8 cellular contexts compared by ENCODE assay signal in genomic region chr4:8439914-8440490, GRCh38. TPM values are rescaled to one million over a fixed set of nuclear protein-coding genes. Genes with fewer than 3 reads are reported as not detected.
DNase-seq lines count a peak whose midpoint lies in the region; ATAC-seq and TF ChIP-seq lines count a peak whose summit lies in the region.

No MANE protein-coding gene starts in this region.

- H3K36me3 Mint-ChIP-seq in activated CD8-positive, alpha-beta memory T cell treated with anti-CD3 and anti-CD28 coated beads, Interleukin-2, amount 10 ng/mL, durations not matched to agents 7 days and 5 days: peaks cover 2% of the 10 kb centered on the region

- peak overlapping the region; percentile 61 for H3K4me2 ChIP-seq in OCI-LY1 (ENCODE audit: low read length)

- no peaks in the 10 kb centered on the region for H3K36me3 ChIP-seq in OCI-LY1 (ENCODE audit: insufficient read depth, low read length)
- H3K36me3 ChIP-seq in lower lobe of right lung: peaks cover 4% of the 10 kb centered on the region
- H3K36me3 ChIP-seq in upper lobe of left lung: peaks cover 0 to 5% (median 0%) of the 10 kb centered on the region in 4 donors

- whole genome bisulfite sequencing in upper lobe of left lung, 2 donors: 2 to 25% methylated on average over 12 of the region's 12 CpGs

- H3K4me3 Mint-ChIP-seq in activated CD8-positive, alpha-beta memory T cell treated with anti-CD3 and anti-CD28 coated beads, Interleukin-2, amount 10 ng/mL, durations not matched to agents 7 days and 5 days: peak overlapping the region; percentile 98

- no peaks in the 10 kb centered on the region for H4K20me1 ChIP-seq in OCI-LY1 (ENCODE audit: insufficient read depth, low read length)

- H3K4me1 ChIP-seq in OCI-LY1 (ENCODE audit: insufficient read depth, low read length, severe bottlenecking) (peaks cover 50% of the 10 kb centered on the region), lower lobe of right lung (peaks cover 74% of the 10 kb centered on the region), upper lobe of left lung (peaks cover 31 to 77% (median 52%) of the 10 kb centered on the region in 4 donors)

- H3F3A ChIP-seq in OCI-LY1 (ENCODE audit: insufficient read depth, low read length): no peaks in the 10 kb centered on the region

- peaks cover 74% of the 10 kb centered on the region for H3K4me1 Mint-ChIP-seq in activated CD8-positive, alpha-beta memory T cell treated with anti-CD3 and anti-CD28 coated beads, Interleukin-2, amount 10 ng/mL, durations not matched to agents 7 days and 5 days

- intact Hi-C loops in lower lobe of right lung (cut with DNase I): no loop called here

- peak; percentile 55 for DNase-seq in activated CD8-positive, alpha-beta memory T cell treated with anti-CD3 and anti-CD28 coated beads, Interleukin-2, amount 10 ng/mL, durations not matched to agents 7 days and 5 days
- DNase-seq in activated CD8-positive, alpha-beta memory T cell treated with anti-CD3 and anti-CD28 coated beads, Interleukin-2, amount 50 U/mL, for 48 hours: no peak
- DNase-seq in caudate nucleus (lab: John Stamatoyannopoulos, UW): peak in 2 of 61 donors; percentile 55 to 68
- no peak for DNase-seq in lower lobe of right lung
- DNase-seq in upper lobe of left lung: peak in 1 of 2 donors; percentile 48
- no peak for DNase-seq in NCI-H2081 treated with DMSO at 0.1 percent for 48 hours (lab: John Stamatoyannopoulos, UW)

- peak; percentile 43 for ATAC-seq in activated CD8-positive, alpha-beta memory T cell treated with anti-CD3 and anti-CD28 coated beads, Interleukin-2, amount 10 ng/mL, durations not matched to agents 7 days and 5 days
- ATAC-seq in HG02870 (IDR thresholded peaks at IDR 0.05; ENCODE audit: unreplicated experiment) (peak; percentile 17), lower lobe of right lung (peak; percentile 54 to 58), upper lobe of left lung (ENCODE audit: low FRiP score in 2 of 2) (peak; percentile 65 to 66)

- H3K9ac ChIP-seq in OCI-LY1 (ENCODE audit: low read length): peak overlapping the region; percentile 79

- no peaks in the 10 kb centered on the region for H3K9me2 ChIP-seq in OCI-LY1 (ENCODE audit: low read depth, low read length)

- no peak for TF ChIP-seq POLR2A in upper lobe of left lung (IDR thresholded peaks at IDR 0.05)

- no peaks in the 10 kb centered on the region for H3K27me3 Mint-ChIP-seq in activated CD8-positive, alpha-beta memory T cell treated with anti-CD3 and anti-CD28 coated beads, Interleukin-2, amount 10 ng/mL, durations not matched to agents 7 days and 5 days

- no peak overlapping the region for H2AFZ ChIP-seq in OCI-LY1 (ENCODE audit: low read length)

- CTCF ChIA-PET in activated CD8-positive, alpha-beta memory T cell treated with anti-CD3 and anti-CD28 coated beads, Interleukin-2, amount 10 ng/mL, durations not matched to agents 7 days and 5 days (lab: Charles Lee): interaction anchor here (1.1 to 1.7 kb wide), 3 partner anchors 9 to 31 kb away, joined by 4 to 9 read pairs (median 6); no protein-coding TSS in a partner anchor

- no peaks in the 10 kb centered on the region for H3K9me3 ChIP-seq in OCI-LY1 (ENCODE audit: low read length)
- no peaks in the 10 kb centered on the region for H3K9me3 ChIP-seq in lower lobe of right lung
- no peaks in the 10 kb centered on the region for H3K9me3 ChIP-seq in upper lobe of left lung

- H3K4me3 ChIP-seq in OCI-LY1 (ENCODE audit: low read depth, low read length, poor library complexity, severe bottlenecking) (peak overlapping the region; percentile 86), lower lobe of right lung (peak overlapping the region; percentile 100), upper lobe of left lung (peak overlapping the region; percentile 12 to 99 (median 90))

- peak overlapping the region; percentile 69 for H3K27ac ChIP-seq in OCI-LY1 (ENCODE audit: low read depth, low read length, poor library complexity, severe bottlenecking)
- H3K27ac ChIP-seq in caudate nucleus (ENCODE audit: low read depth, low read length): peak overlapping the region; percentile 92
- peak overlapping the region; percentile 98 for H3K27ac ChIP-seq in lower lobe of right lung
- H3K27ac ChIP-seq in upper lobe of left lung: peak overlapping the region; percentile 88 to 96 (median 92)

- TF ChIP-seq EP300 in upper lobe of left lung (IDR thresholded peaks at IDR 0.05): no peak

- no peaks in the 10 kb centered on the region for H3K9me3 Mint-ChIP-seq in activated CD8-positive, alpha-beta memory T cell treated with anti-CD3 and anti-CD28 coated beads, Interleukin-2, amount 10 ng/mL, durations not matched to agents 7 days and 5 days (ENCODE audit: low read depth)

- H3K27me3 ChIP-seq in OCI-LY1 (ENCODE audit: insufficient read depth, low read length) (no peaks in the 10 kb centered on the region), lower lobe of right lung (ENCODE audit: low read depth) (no peaks in the 10 kb centered on the region), upper lobe of left lung (no peaks in the 10 kb centered on the region)

- H3K79me2 ChIP-seq in OCI-LY1 (ENCODE audit: insufficient read depth, low read length): 0 out of 2 replicates have a peak, but pooled peaks cover 12% of the 10 kb centered on the region

- no peak for TF ChIP-seq CTCF in OCI-LY1 (IDR thresholded peaks at IDR 0.05; ENCODE audit: low read length)
- TF ChIP-seq CTCF in lower lobe of right lung (IDR thresholded peaks at IDR 0.05): no peak
- no peak for TF ChIP-seq CTCF in upper lobe of left lung (IDR thresholded peaks at IDR 0.05)

- H3K27ac Mint-ChIP-seq in activated CD8-positive, alpha-beta memory T cell treated with anti-CD3 and anti-CD28 coated beads, Interleukin-2, amount 10 ng/mL, durations not matched to agents 7 days and 5 days: peak overlapping the region; percentile 98

RNA-seq across cellular contexts. Expression of gene ACOX3, which starts 0.5 kb away (rescaled TPM):
- 10 to 100 TPM; 11.7 to 13.0 TPM for total RNA-seq in activated CD8-positive, alpha-beta memory T cell treated with anti-CD3 and anti-CD28 coated beads, Interleukin-2, amount 10 ng/mL, durations not matched to agents 7 days and 5 days
- total RNA-seq in lower lobe of right lung (30.4 TPM), upper lobe of left lung (10 to 100 TPM; 23.7 to 56.6 (median 31.8) TPM)

RNA-seq across cellular contexts. Expression of gene TRMT44, which starts 0.6 kb away (rescaled TPM):
- total RNA-seq in activated CD8-positive, alpha-beta memory T cell treated with anti-CD3 and anti-CD28 coated beads, Interleukin-2, amount 10 ng/mL, durations not matched to agents 7 days and 5 days: 10 to 100 TPM; 20.5 to 24.5 TPM
- total RNA-seq in lower lobe of right lung (23.9 TPM), upper lobe of left lung (10 to 100 TPM; 22.8 to 81.7 (median 30.2) TPM)
